ENCODE assay signal across 25 cellular contexts in genomic region chr20:16527438-16527837, GRCh38. TPM values are rescaled to one million over a fixed set of nuclear protein-coding genes. Genes with fewer than 3 reads are reported as not detected.
DNase-seq lines count a peak whose midpoint lies in the region; ATAC-seq and TF ChIP-seq lines count a peak whose summit lies in the region.
"Had no signal": no experiment of that assay in that cellular context is flagged by ENCODE, and none has a peak within 500 bp of the region (broad histone marks: within the 10 kb centered on the region; RNA-seq: fewer than 3 reads in every experiment).

No MANE protein-coding gene starts in this region.

- no peak overlapping the region; the same call in 1 of the 2 replicates for H3K4ac ChIP-seq in IMR-90 (ENCODE audit: low read depth, low read length)

- peak overlapping the region; percentile 58; the same call in 1 of the 2 replicates for H4K5ac ChIP-seq in IMR-90 (ENCODE audit: low read depth, low read length)

- CTCF ChIA-PET in IMR-90 (lab: Yijun Ruan, JAX) (interaction anchor here (0.6 kb wide), 1 partner anchor 15 kb away, joined by 3 read pairs; no protein-coding TSS in a partner anchor), MCF 10A (lab: Yijun Ruan, JAX) (interaction anchor here (0.6 to 1.1 kb wide), 10 partner anchors 8 to 1482 kb away, joined by 3 to 20 read pairs (median 3); no protein-coding TSS in a partner anchor)
- CTCF ChIA-PET in activated CD8-positive, alpha-beta T cell treated with anti-CD3 and anti-CD28 coated beads, Interleukin-2, amount 10 ng/mL, durations not matched to agents 7 days and 5 days (lab: Charles Lee): interaction anchor here (1.0 kb wide), 1 partner anchor 21 kb away, joined by 3 read pairs; no protein-coding TSS in a partner anchor

- no peak overlapping the region for H4K8ac ChIP-seq in IMR-90 (ENCODE audit: low read depth in 2 of 2, low read length in 2 of 2)

- H3K4me1 ChIP-seq in IMR-90 (ENCODE audit: control insufficient read depth, insufficient read depth, low read length) (peaks cover 14% of the 10 kb centered on the region), mucosa of rectum (ENCODE audit: control insufficient read depth in 2 of 2, insufficient read depth in 2 of 2, low read length in 2 of 2) (peaks cover 16 to 37% of the 10 kb centered on the region in 2 donors), suprapubic skin (peaks cover 8% of the 10 kb centered on the region)
- H3K4me1 ChIP-seq: left lung had no signal

- peaks cover 0 to 13% of the 10 kb centered on the region in 2 experiments; a peak in 2 of 4 replicates for H3K79me1 ChIP-seq in IMR-90 (ENCODE audit: low read depth in 1 of 2, low read length in 2 of 2)

- peak overlapping the region; percentile 91 for H3K27ac Mint-ChIP-seq in MCF 10A (ENCODE audit: low read depth, unreplicated experiment)
- H3K27ac Mint-ChIP-seq in activated CD8-positive, alpha-beta T cell treated with anti-CD3 and anti-CD28 coated beads, Interleukin-2, amount 10 ng/mL, durations not matched to agents 7 days and 5 days: no peak overlapping the region
- H3K27ac Mint-ChIP-seq: activated T-helper 2 cell treated with anti-CD3 and anti-CD28 coated beads, Interferon-gamma antibody, Interleukin-2, Interleukin-4, amounts not matched to agents 10 μg/mL and 5 μg/mL and 100 μg/mL, durations not matched to agents 14 hours and 24 hours and 36 hours; B cell; CD4-positive, alpha-beta memory T cell had no signal

- H3K27me3 Mint-ChIP-seq in MCF 10A (ENCODE audit: insufficient read depth, unreplicated experiment): no peaks in the 10 kb centered on the region
- H3K27me3 Mint-ChIP-seq in activated CD8-positive, alpha-beta T cell treated with anti-CD3 and anti-CD28 coated beads, Interleukin-2, amount 10 ng/mL, durations not matched to agents 7 days and 5 days (ENCODE audit: low read depth): no peaks in the 10 kb centered on the region
- H3K27me3 Mint-ChIP-seq: B cell; CD4-positive, alpha-beta memory T cell had no signal

- no peak for TF ChIP-seq EP300 in suprapubic skin (IDR thresholded peaks at IDR 0.05)

- no peak overlapping the region for H3K4me3 ChIP-seq in IMR-90 (ENCODE audit: insufficient read depth, low read depth, low read length)
- no peak overlapping the region for H3K4me3 ChIP-seq in mucosa of rectum (ENCODE audit: low read length in 2 of 2)
- no peak overlapping the region for H3K4me3 ChIP-seq in suprapubic skin
- H3K4me3 ChIP-seq: left lung, MG63, SJSA1, upper lobe of right lung had no signal

- H3K9me3 ChIP-seq in IMR-90 (ENCODE audit: control insufficient read depth, insufficient read depth, low read length) (no peaks in the 10 kb centered on the region), mucosa of rectum (ENCODE audit: control insufficient read depth in 2 of 2, low read length in 2 of 2) (no peaks in the 10 kb centered on the region), suprapubic skin (peaks cover 5% of the 10 kb centered on the region)
- H3K9me3 ChIP-seq: MG63, SJSA1, upper lobe of right lung had no signal

- H2BK20ac ChIP-seq in IMR-90 (ENCODE audit: low read depth, low read length): peak overlapping the region; percentile 49; the same call in 1 of the 2 replicates

- H3K23ac ChIP-seq in IMR-90 (ENCODE audit: low read depth, low read length): no peak overlapping the region

- DNase-seq in IMR-90 (no peak), MCF 10A (ENCODE audit: unreplicated experiment) (no peak), suprapubic skin (ENCODE audit: low spot score in 2 of 2) (no peak), amygdala (lab: John Stamatoyannopoulos, UW) (no peak), RKO (ENCODE audit: low spot score) (no peak)
- no peak for DNase-seq in activated CD8-positive, alpha-beta T cell treated with anti-CD3 and anti-CD28 coated beads, Interleukin-2, amount 10 ng/mL, durations not matched to agents 7 days and 5 days
- DNase-seq: activated CD4-positive, alpha-beta T cell treated with anti-CD3 and anti-CD28 coated beads for 4 hours; activated naive CD4-positive, alpha-beta T cell treated with anti-CD3 and anti-CD28 coated beads, Interleukin-2, amount 50 U/mL, for 16 hours; activated T-cell treated with anti-CD3 and anti-CD28 coated beads for 4 hours; amniotic stem cell; CD4-positive, alpha-beta memory T cell; glutamatergic neuron; KG1; NCI-H1930; NCI-H524 treated with DMSO at 0.1 percent for 48 hours; right cardiac atrium; stimulated activated CD4-positive, alpha-beta T cell treated with anti-CD3 and anti-CD28 coated beads, Interleukin-4, amount 100 ng/mL, for 24 hours; T-helper 9 cell; upper lobe of right lung had no signal

- intact Hi-C loops in IMR-90 (cut with micrococcal nuclease): loop anchor here (5.0 kb wide), 1 partner anchor 45 kb away; the partner anchor contains the start of gene KIF16B
- intact Hi-C loops in MCF 10A (cut with micrococcal nuclease): no loop called here

- peaks cover 10% of the 10 kb centered on the region for H3K9me1 ChIP-seq in IMR-90 (ENCODE audit: insufficient read depth, low read length)

- no peaks in the 10 kb centered on the region for H3K9me3 Mint-ChIP-seq in MCF 10A (ENCODE audit: unreplicated experiment)
- no peaks in the 10 kb centered on the region for H3K9me3 Mint-ChIP-seq in activated CD8-positive, alpha-beta T cell treated with anti-CD3 and anti-CD28 coated beads, Interleukin-2, amount 10 ng/mL, durations not matched to agents 7 days and 5 days (ENCODE audit: insufficient read depth)
- H3K9me3 Mint-ChIP-seq: activated T-helper 2 cell treated with anti-CD3 and anti-CD28 coated beads, Interferon-gamma antibody, Interleukin-2, Interleukin-4, amounts not matched to agents 10 μg/mL and 5 μg/mL and 100 μg/mL, durations not matched to agents 14 hours and 24 hours and 36 hours had no signal

- in situ Hi-C loops in IMR-90 (cut with MboI; ENCODE audit: low sequenced_read_pairs): no loop called here

- no TSS peak for BruUV-seq in IMR-90 (replicated peaks; lab: Mats Ljungman, UMichigan)
- no TSS peak for BruUV-seq in MCF 10A (replicated peaks; lab: Mats Ljungman, UMichigan)

- WGBS in IMR-90 (ENCODE audit: extremely low coverage in 2 of 2, insufficient read length in 1 of 2), 2 experiments: no CpG with 5 or more reads among the region's 3 CpGs
- WGBS in suprapubic skin: 95% methylated on average over 3 of the region's 3 CpGs

- H3K18ac ChIP-seq in IMR-90 (ENCODE audit: low read depth, low read length): peak overlapping the region; percentile 57; the same call in 1 of the 2 replicates

- H3K4me1 Mint-ChIP-seq in MCF 10A (ENCODE audit: insufficient read depth, unreplicated experiment): peaks cover 34% of the 10 kb centered on the region
- H3K4me1 Mint-ChIP-seq in activated CD8-positive, alpha-beta T cell treated with anti-CD3 and anti-CD28 coated beads, Interleukin-2, amount 10 ng/mL, durations not matched to agents 7 days and 5 days (ENCODE audit: low read depth): no peaks in the 10 kb centered on the region
- H3K4me1 Mint-ChIP-seq: B cell had no signal

- no peak for TF ChIP-seq POLR2A in IMR-90 (IDR thresholded peaks at IDR 0.05; ENCODE audit: low read depth, low read length)
- TF ChIP-seq POLR2A in suprapubic skin (IDR thresholded peaks at IDR 0.05): no peak

- ATAC-seq in IMR-90 (ENCODE audit: low read depth): no peak
- ATAC-seq in activated CD8-positive, alpha-beta T cell treated with anti-CD3 and anti-CD28 coated beads, Interleukin-2, amount 10 ng/mL, durations not matched to agents 7 days and 5 days: no peak
- ATAC-seq: right cardiac atrium had no signal

- peaks cover 10% of the 10 kb centered on the region for H3K36me3 Mint-ChIP-seq in MCF 10A (ENCODE audit: insufficient read depth, unreplicated experiment)
- no peaks in the 10 kb centered on the region for H3K36me3 Mint-ChIP-seq in activated CD8-positive, alpha-beta T cell treated with anti-CD3 and anti-CD28 coated beads, Interleukin-2, amount 10 ng/mL, durations not matched to agents 7 days and 5 days (ENCODE audit: low read depth)

- POLR2A ChIA-PET in IMR-90 (lab: Charles Lee; ENCODE audit: unreplicated experiment): no interaction called here
- POLR2A ChIA-PET in MCF 10A (lab: Yijun Ruan, JAX): interaction anchor here (0.7 to 3.1 kb wide), 13 partner anchors 9 to 109 kb away, joined by 3 to 35 read pairs (median 3); no protein-coding TSS in a partner anchor
- POLR2A ChIA-PET in activated CD8-positive, alpha-beta T cell treated with anti-CD3 and anti-CD28 coated beads, Interleukin-2, amount 10 ng/mL, durations not matched to agents 7 days and 5 days (lab: Charles Lee): no interaction called here

- H4K91ac ChIP-seq in IMR-90 (ENCODE audit: insufficient read depth, low read depth, low read length): no peak overlapping the region

- H3K9ac ChIP-seq in IMR-90 (ENCODE audit: low read depth, low read length) (no peak overlapping the region), mucosa of rectum (ENCODE audit: low read depth in 1 of 2, low read length in 2 of 2) (peak overlapping the region in 1 of 2 donors; percentile 9)

- peak overlapping the region; percentile 14 for H2BK5ac ChIP-seq in IMR-90 (ENCODE audit: low read depth, low read length, poor library complexity, severe bottlenecking)

- H3K4me2 ChIP-seq in IMR-90 (ENCODE audit: low read depth, low read length): no peak overlapping the region

- peak overlapping the region; percentile 6; the same call in 1 of the 2 replicates for H2BK120ac ChIP-seq in IMR-90 (ENCODE audit: low read depth, low read length)

- no peaks in the 10 kb centered on the region for H3K27me3 ChIP-seq in IMR-90 (ENCODE audit: control insufficient read depth, insufficient read depth, low read length)
- no peaks in the 10 kb centered on the region for H3K27me3 ChIP-seq in mucosa of rectum (ENCODE audit: control insufficient read depth in 2 of 2, insufficient read depth in 2 of 2, low read length in 2 of 2)
- no peaks in the 10 kb centered on the region for H3K27me3 ChIP-seq in suprapubic skin
- H3K27me3 ChIP-seq: left lung, MG63, SJSA1, upper lobe of right lung had no signal

- peak overlapping the region; percentile 40 for H3K4me3 Mint-ChIP-seq in MCF 10A (ENCODE audit: unreplicated experiment)
- H3K4me3 Mint-ChIP-seq in activated CD8-positive, alpha-beta T cell treated with anti-CD3 and anti-CD28 coated beads, Interleukin-2, amount 10 ng/mL, durations not matched to agents 7 days and 5 days: no peak overlapping the region
- H3K4me3 Mint-ChIP-seq: B cell had no signal

- H4K20me1 ChIP-seq in IMR-90 (ENCODE audit: insufficient read depth, low read length): no peaks in the 10 kb centered on the region

- H3K36me3 ChIP-seq in IMR-90 (ENCODE audit: control insufficient read depth, insufficient read depth, low read length) (no peaks in the 10 kb centered on the region), mucosa of rectum (ENCODE audit: control insufficient read depth in 2 of 2, insufficient read depth in 2 of 2, low read length in 2 of 2) (peaks cover 16% of the 10 kb centered on the region in 2 donors), suprapubic skin (no peaks in the 10 kb centered on the region)
- H3K36me3 ChIP-seq: left lung, MG63, SJSA1, upper lobe of right lung had no signal

- H3K56ac ChIP-seq in IMR-90 (ENCODE audit: extremely low read depth, insufficient read depth, low read length): no peak overlapping the region

- no peak overlapping the region for H2AK9ac ChIP-seq in IMR-90 (replicated peaks; ENCODE audit: low read depth, low read length, poor library complexity)

- no peak overlapping the region for H2AK5ac ChIP-seq in IMR-90 (ENCODE audit: low read depth, low read length)

- H2BK15ac ChIP-seq in IMR-90 (ENCODE audit: low read depth, low read length): no peak overlapping the region

- no peak for TF ChIP-seq RAD21 in IMR-90 (IDR thresholded peaks at IDR 0.05; ENCODE audit: low read length)

- H3K14ac ChIP-seq in IMR-90 (replicated peaks; ENCODE audit: low read depth, low read length): no peak overlapping the region

- H2AFZ ChIP-seq in IMR-90 (replicated peaks; ENCODE audit: low read length, poor library complexity): no peak overlapping the region

- dilution Hi-C loops in IMR-90 (cut with HindIII; ENCODE audit: low sequenced_read_pairs, unreplicated experiment): no loop called here

- TF ChIP-seq CTCF in IMR-90 (conservative IDR thresholded peaks at IDR 0.05; ENCODE audit: low read depth, low read length): no peak
- TF ChIP-seq CTCF in MCF 10A (IDR thresholded peaks at IDR 0.05; ENCODE audit: unreplicated experiment): no peak
- no peak for TF ChIP-seq CTCF in suprapubic skin (IDR thresholded peaks at IDR 0.05)

- no peak overlapping the region for H3K27ac ChIP-seq in IMR-90 (ENCODE audit: insufficient read depth, low read length)
- peak overlapping the region; percentile 66 to 91 for H3K27ac ChIP-seq in mucosa of rectum (ENCODE audit: low read depth in 2 of 2, low read length in 2 of 2)
- peak overlapping the region; percentile 79 for H3K27ac ChIP-seq in suprapubic skin
- H3K27ac ChIP-seq: SJSA1, upper lobe of right lung had no signal

RNA-seq across cellular contexts. Expression of gene KIF16B, which starts 45.8 kb away (rescaled TPM):
- total RNA-seq in IMR-90 (2012; rRNA removed) (10.0 and 10.6 TPM in 2 replicates), MCF 10A (2022) (14.8 and 15.8 TPM in 2 replicates), suprapubic skin (10 to 100 TPM; 23.7 to 64.0 (median 38.2) TPM)
- 3.3 and 4.7 TPM in 2 replicates for polyA plus RNA-seq in IMR-90 (2012; rRNA removed)
- 1.5 and 2.0 TPM in 2 replicates for polyA plus RNA-seq in IMR-90 (2012; cell fraction: cytosol; rRNA removed)
- polyA plus RNA-seq in IMR-90 (2012; cell fraction: nucleus; rRNA removed; ENCODE audit: low replicate concordance): 3.1 and 10.6 TPM in 2 replicates
- 1 to 10 TPM; 3.2 to 3.4 TPM for total RNA-seq in activated CD8-positive, alpha-beta T cell treated with anti-CD3 and anti-CD28 coated beads, Interleukin-2, amount 10 ng/mL, durations not matched to agents 7 days and 5 days
